In genomic region chr5:124706729-124707361, GRCh38 we compare ENCODE assay signal across 7 cellular contexts. TPM values are rescaled to one million over a fixed set of nuclear protein-coding genes. Genes with fewer than 3 reads are reported as not detected.
DNase-seq lines count a peak whose midpoint lies in the region; ATAC-seq and TF ChIP-seq lines count a peak whose summit lies in the region.

No MANE protein-coding gene starts in this region.

- peak overlapping the region; percentile 72 for H3K4me2 ChIP-seq in SU-DHL-6 (ENCODE audit: low read depth, low read length, poor library complexity, severe bottlenecking)

- H3K9me3 ChIP-seq in SU-DHL-6 (ENCODE audit: insufficient read depth, low read length), result no peaks in the 10 kb centered on the region

- peaks cover 90% of the 10 kb centered on the region for H3F3A ChIP-seq in SU-DHL-6 (ENCODE audit: insufficient read depth)

- DNase-seq in NCI-H1105 (lab: John Stamatoyannopoulos, UW) (peak; percentile 69), iPS-NIHi7 (ENCODE audit: extremely low spot score) (peak; percentile 43), lower leg skin (ENCODE audit: low spot score in 2 of 2) (no peak), mesenteric fat pad (ENCODE audit: low spot score) (no peak)
- DNase-seq in T-helper 2 cell treated with Interferon-gamma antibody and Interleukin-4, amounts not matched to agents 5 μg/mL and 100 μg/mL, for 36 hours (ENCODE audit: low spot score), result no peak

- H3K27me3 Mint-ChIP-seq in T-helper 2 cell treated with Interferon-gamma antibody and Interleukin-4, amounts not matched to agents 5 μg/mL and 100 μg/mL, for 36 hours (ENCODE audit: low read depth), result no peaks in the 10 kb centered on the region

- WGBS in lower leg skin, 2 donors, result 49 to 51% methylated on average over 13 of the region's 13 CpGs

- H3K9me2 ChIP-seq in SU-DHL-6 (replicated peaks; ENCODE audit: insufficient read depth, low read length), result no peaks in the 10 kb centered on the region

- peaks cover 100% of the 10 kb centered on the region for H3K79me2 ChIP-seq in SU-DHL-6 (ENCODE audit: insufficient read depth, low read length)

- no peaks in the 10 kb centered on the region for H3K27me3 ChIP-seq in SU-DHL-6 (ENCODE audit: low read length)

- TF ChIP-seq CTCF in SU-DHL-6 (IDR thresholded peaks at IDR 0.05; ENCODE audit: insufficient read depth, low read length, poor library complexity, severe bottlenecking) (no peak), lower leg skin (IDR thresholded peaks at IDR 0.05) (no peak)

- no peaks in the 10 kb centered on the region for H3K36me3 ChIP-seq in SU-DHL-6 (ENCODE audit: low read length)

- H3K9ac ChIP-seq in SU-DHL-6 (ENCODE audit: low read length), result peak overlapping the region; percentile 61

- no peak for TF ChIP-seq POLR2A in lower leg skin (IDR thresholded peaks at IDR 0.05)

- intact Hi-C loops in lower leg skin (cut with DNase I; ENCODE audit: low total_unique reads), result no loop called here

- H3K4me3 ChIP-seq in SU-DHL-6 (ENCODE audit: insufficient read depth, low read length, poor library complexity, severe bottlenecking) (peak overlapping the region; percentile 41), lower leg skin (ENCODE audit: low read depth, poor library complexity, severe bottlenecking) (no peak overlapping the region)

- no peaks in the 10 kb centered on the region for H3K4me1 Mint-ChIP-seq in T-helper 2 cell treated with Interferon-gamma antibody and Interleukin-4, amounts not matched to agents 5 μg/mL and 100 μg/mL, for 36 hours (ENCODE audit: low read depth)

- no peak overlapping the region for H3K27ac Mint-ChIP-seq in T-helper 2 cell treated with Interferon-gamma antibody and Interleukin-4, amounts not matched to agents 5 μg/mL and 100 μg/mL, for 36 hours

- H3K27ac ChIP-seq in SU-DHL-6 (ENCODE audit: low read depth, low read length), result peak overlapping the region; percentile 96

- ATAC-seq in HG02973 (IDR thresholded peaks at IDR 0.05; ENCODE audit: unreplicated experiment), result no peak

- no peaks in the 10 kb centered on the region for H3K9me3 Mint-ChIP-seq in T-helper 2 cell treated with Interferon-gamma antibody and Interleukin-4, amounts not matched to agents 5 μg/mL and 100 μg/mL, for 36 hours

- no peak overlapping the region for H2AFZ ChIP-seq in SU-DHL-6 (ENCODE audit: low read depth, low read length, severe bottlenecking)

- no peaks in the 10 kb centered on the region for H4K20me1 ChIP-seq in SU-DHL-6 (ENCODE audit: low read depth, low read length)

- no peak overlapping the region for H3K4me3 Mint-ChIP-seq in T-helper 2 cell treated with Interferon-gamma antibody and Interleukin-4, amounts not matched to agents 5 μg/mL and 100 μg/mL, for 36 hours

- no peaks in the 10 kb centered on the region for H3K36me3 Mint-ChIP-seq in T-helper 2 cell treated with Interferon-gamma antibody and Interleukin-4, amounts not matched to agents 5 μg/mL and 100 μg/mL, for 36 hours (ENCODE audit: low read depth)

RNA-seq across cellular contexts. Expression of gene ZNF608, which starts 39.6 kb away (rescaled TPM):
- total RNA-seq in lower leg skin, result 10 to 100 TPM in 1 of 4 donors, 1 to 10 TPM in 3; 3.8 to 11.6 (median 6.7) TPM
- total RNA-seq in mesenteric fat pad, result 15.3 TPM

Comparison
In these comparisons a context has a peak if more than half of its experiments do, and no peak if none do; other contexts are left out.
1. DNase-seq: peak in NCI-H1105 (single experiment) and iPS-NIHi7 (single experiment); none in lower leg skin (0 of 2), T-helper 2 cell treated with Interferon-gamma antibody and Interleukin-4, amounts not matched to agents 5 μg/mL and 100 μg/mL, for 36 hours (single experiment) and mesenteric fat pad (single experiment).